In genomic region chr7:6142871-6143380, GRCh38 we compare ENCODE assay signal across 16 cellular contexts.
"Had no signal": no experiment of that assay in that cellular context is flagged by ENCODE, and none has a peak within 500 bp of the region (broad histone marks: within the 10 kb centered on the region; RNA-seq: fewer than 3 reads in every experiment).

No MANE protein-coding gene starts in this region.

- H3K4me3 ChIP-seq: adrenal gland, thoracic aorta, uterus had no signal

- DNase-seq: activated T-cell treated with anti-CD3 and anti-CD28 coated beads, Interleukin-2, amount 50 U/mL, for 48 hours; dermis blood vessel endothelial cell; effector memory CD8-positive, alpha-beta T cell; foreskin melanocyte; head of caudate nucleus; kidney glomerular epithelial cell; mesenchymal stem cell; natural killer cell; nucleus accumbens; stimulated activated naive CD8-positive, alpha-beta T cell treated with anti-CD3 and anti-CD28 coated beads, Interleukin-15, amount 100 ng/mL, for 72 hours; uterus had no signal

- H3K27ac ChIP-seq: adrenal gland, epithelial cell of prostate, thoracic aorta, uterus, VCaP had no signal

- H3K27me3 ChIP-seq: adrenal gland, uterus had no signal

- H3K9me3 ChIP-seq: adrenal gland, thoracic aorta, uterus had no signal

- H3K4me1 ChIP-seq: adrenal gland, uterus had no signal

- H3K27me3 Mint-ChIP-seq: effector memory CD8-positive, alpha-beta T cell; stimulated activated naive CD8-positive, alpha-beta T cell treated with anti-CD3 and anti-CD28 coated beads, Interleukin-15, amount 100 ng/mL, for 72 hours had no signal

- H3K9me3 Mint-ChIP-seq: effector memory CD8-positive, alpha-beta T cell; natural killer cell; stimulated activated naive CD8-positive, alpha-beta T cell treated with anti-CD3 and anti-CD28 coated beads, Interleukin-15, amount 100 ng/mL, for 72 hours had no signal

- H3K4me1 Mint-ChIP-seq: natural killer cell; stimulated activated naive CD8-positive, alpha-beta T cell treated with anti-CD3 and anti-CD28 coated beads, Interleukin-15, amount 100 ng/mL, for 72 hours had no signal

- H3K36me3 ChIP-seq: uterus had no signal

- ATAC-seq: effector memory CD8-positive, alpha-beta T cell; natural killer cell; sciatic nerve; stimulated activated naive CD8-positive, alpha-beta T cell treated with anti-CD3 and anti-CD28 coated beads, Interleukin-15, amount 100 ng/mL, for 72 hours had no signal

- H3K27ac Mint-ChIP-seq: natural killer cell had no signal

- H3K4me3 Mint-ChIP-seq: effector memory CD8-positive, alpha-beta T cell; natural killer cell; stimulated activated naive CD8-positive, alpha-beta T cell treated with anti-CD3 and anti-CD28 coated beads, Interleukin-15, amount 100 ng/mL, for 72 hours had no signal
